In genomic region chr1:221458430-221459156, GRCh38 we compare ENCODE assay signal across 14 cellular contexts.
A peak's percentile ranks its signal among the peaks of the same experiment; 100 is the strongest.
DNase-seq lines count a peak whose midpoint lies in the region; ATAC-seq, FAIRE-seq and TF ChIP-seq lines count a peak whose summit lies in the region.
"Had no signal": no experiment of that assay in that cellular context is flagged by ENCODE, and none has a peak within 500 bp of the region (broad histone marks: within the 10 kb centered on the region; RNA-seq: fewer than 3 reads in every experiment).

No MANE protein-coding gene starts in this region.

- H3K4me1 Mint-ChIP-seq in astrocyte (ENCODE audit: low read depth, unreplicated experiment) (peaks cover 3% of the 10 kb centered on the region), T-helper 17 cell (no peaks in the 10 kb centered on the region)
- H3K4me1 Mint-ChIP-seq: activated CD4-positive, alpha-beta T cell treated with anti-CD3 and anti-CD28 coated beads, Interleukin-2, amount 10 ng/mL, durations not matched to agents 7 days and 5 days; activated naive CD8-positive, alpha-beta T cell treated with anti-CD3 and anti-CD28 coated beads, Interleukin-2, amount 10 ng/mL, durations not matched to agents 7 days and 5 days had no signal

- FAIRE-seq in astrocyte (lab: Jason Lieb, UNC) (no peak), small intestine (lab: Jason Lieb, UNC) (no peak)

- H3K27me3 Mint-ChIP-seq in astrocyte (ENCODE audit: low read depth, unreplicated experiment) (peaks cover 1% of the 10 kb centered on the region), T-helper 17 cell (peaks cover 6% of the 10 kb centered on the region)

- DNase-seq in Right ventricle myocardium superior = no peak
- no peak for DNase-seq in cardiac septum (ENCODE audit: low spot score)
- DNase-seq in astrocyte (ENCODE audit: low read depth) = peak; percentile 55
- peak; percentile 11 for DNase-seq in kidney tubule cell (ENCODE audit: low spot score)
- no peak for DNase-seq in small intestine
- DNase-seq in T-helper 17 cell = no peak
- DNase-seq: activated CD4-positive, alpha-beta T cell treated with anti-CD3 and anti-CD28 coated beads, Interleukin-2, amount 10 ng/mL, durations not matched to agents 7 days and 5 days; activated naive CD8-positive, alpha-beta T cell treated with anti-CD3 and anti-CD28 coated beads, Interleukin-2, amount 10 ng/mL, durations not matched to agents 7 days and 5 days; MM.1S; SHP77; stimulated activated CD4-positive, alpha-beta T cell treated with anti-CD3 and anti-CD28 coated beads, Interleukin-4, amount 100 ng/mL, for 1 hour had no signal

- H3K4me3 ChIP-seq in astrocyte (ENCODE audit: insufficient read depth, low read depth, low read length) (no peak overlapping the region), small intestine (ENCODE audit: low read depth in 1 of 2, low read length in 2 of 2) (no peak overlapping the region)
- H3K4me3 ChIP-seq: BLaER1 had no signal

- peak; percentile 96 for ATAC-seq in Right ventricle myocardium superior (ENCODE audit: poor library complexity)
- no peak for ATAC-seq in HG03045 (IDR thresholded peaks at IDR 0.05; ENCODE audit: unreplicated experiment)
- ATAC-seq in GM18868 (IDR thresholded peaks at IDR 0.05; ENCODE audit: unreplicated experiment) = no peak
- ATAC-seq in T-helper 17 cell = no peak

- H4K20me1 ChIP-seq in astrocyte (ENCODE audit: insufficient read depth, low read length) = no peaks in the 10 kb centered on the region
- H4K20me1 ChIP-seq: BLaER1 had no signal

- H3K27me3 ChIP-seq in astrocyte (ENCODE audit: insufficient read depth, low read length) (no peaks in the 10 kb centered on the region), small intestine (ENCODE audit: control insufficient read depth in 2 of 2, insufficient read depth in 2 of 2, low read length in 2 of 2) (no peaks in the 10 kb centered on the region)
- H3K27me3 ChIP-seq: BLaER1 had no signal

- H2AFZ ChIP-seq in astrocyte (ENCODE audit: low read depth, low read length) = no peak overlapping the region

- H3K4me2 ChIP-seq in astrocyte (ENCODE audit: low read length) = no peak overlapping the region
- H3K4me2 ChIP-seq: BLaER1 had no signal

- H3K79me2 ChIP-seq in astrocyte (ENCODE audit: insufficient read depth, low read length) = no peaks in the 10 kb centered on the region

- H3K4me1 ChIP-seq in astrocyte (ENCODE audit: insufficient read depth, low read length) (no peaks in the 10 kb centered on the region), small intestine (ENCODE audit: control insufficient read depth in 2 of 2, insufficient read depth in 1 of 2, low read depth in 1 of 2, low read length in 1 of 2) (no peaks in the 10 kb centered on the region)
- H3K4me1 ChIP-seq: BLaER1 had no signal

- H3K9ac ChIP-seq in astrocyte (ENCODE audit: low read length) = no peak overlapping the region
- H3K9ac ChIP-seq: BLaER1 had no signal

- no peaks in the 10 kb centered on the region for H3K9me3 ChIP-seq in astrocyte (ENCODE audit: insufficient read depth, low read depth, low read length)
- H3K9me3 ChIP-seq in small intestine (ENCODE audit: control insufficient read depth, low read depth) = no peaks in the 10 kb centered on the region
- no peaks in the 10 kb centered on the region for H3K9me3 ChIP-seq in T-helper 17 cell (ENCODE audit: control insufficient read depth, low read length, poor library complexity, severe bottlenecking)
- H3K9me3 ChIP-seq: BLaER1 had no signal

- H3K36me3 ChIP-seq in astrocyte (ENCODE audit: insufficient read depth, low read length) (no peaks in the 10 kb centered on the region), small intestine (ENCODE audit: control insufficient read depth in 2 of 2, insufficient read depth in 2 of 2, low read length in 2 of 2) (no peaks in the 10 kb centered on the region)
- H3K36me3 ChIP-seq: BLaER1 had no signal

- no peak overlapping the region for H3K27ac Mint-ChIP-seq in astrocyte (ENCODE audit: unreplicated experiment)
- no peak overlapping the region for H3K27ac Mint-ChIP-seq in T-helper 17 cell
- H3K27ac Mint-ChIP-seq: activated CD4-positive, alpha-beta T cell treated with anti-CD3 and anti-CD28 coated beads, Interleukin-2, amount 10 ng/mL, durations not matched to agents 7 days and 5 days; activated naive CD8-positive, alpha-beta T cell treated with anti-CD3 and anti-CD28 coated beads, Interleukin-2, amount 10 ng/mL, durations not matched to agents 7 days and 5 days had no signal

- TF ChIP-seq CTCF in astrocyte (IDR thresholded peaks at IDR 0.05; ENCODE audit: insufficient read depth, low read depth, low read length) = no peak

- H3K4me3 Mint-ChIP-seq in astrocyte (ENCODE audit: unreplicated experiment) (no peak overlapping the region), T-helper 17 cell (no peak overlapping the region)
- H3K4me3 Mint-ChIP-seq: activated CD4-positive, alpha-beta T cell treated with anti-CD3 and anti-CD28 coated beads, Interleukin-2, amount 10 ng/mL, durations not matched to agents 7 days and 5 days; activated naive CD8-positive, alpha-beta T cell treated with anti-CD3 and anti-CD28 coated beads, Interleukin-2, amount 10 ng/mL, durations not matched to agents 7 days and 5 days had no signal

- 44 to 62% (median 60%) methylated on average over 5 of the region's 5 CpGs for WGBS in small intestine, 3 donors

- H3K36me3 Mint-ChIP-seq in astrocyte (ENCODE audit: low read depth, unreplicated experiment) = no peaks in the 10 kb centered on the region
- H3K36me3 Mint-ChIP-seq in T-helper 17 cell (ENCODE audit: low read depth) = no peaks in the 10 kb centered on the region
- H3K36me3 Mint-ChIP-seq: activated naive CD8-positive, alpha-beta T cell treated with anti-CD3 and anti-CD28 coated beads, Interleukin-2, amount 10 ng/mL, durations not matched to agents 7 days and 5 days had no signal

- intact Hi-C loops in Right ventricle myocardium superior (cut with DNase I) = no loop called here
- intact Hi-C loops in cardiac septum (cut with DNase I) = no loop called here

- H3K9me3 Mint-ChIP-seq in astrocyte (ENCODE audit: unreplicated experiment) = no peaks in the 10 kb centered on the region
- H3K9me3 Mint-ChIP-seq: activated CD4-positive, alpha-beta T cell treated with anti-CD3 and anti-CD28 coated beads, Interleukin-2, amount 10 ng/mL, durations not matched to agents 7 days and 5 days; activated naive CD8-positive, alpha-beta T cell treated with anti-CD3 and anti-CD28 coated beads, Interleukin-2, amount 10 ng/mL, durations not matched to agents 7 days and 5 days had no signal

- no peak overlapping the region for H3K27ac ChIP-seq in astrocyte (ENCODE audit: low read depth, low read length)
- H3K27ac ChIP-seq in small intestine (ENCODE audit: low read depth in 1 of 2, low read length in 1 of 2) = no peak overlapping the region
- H3K27ac ChIP-seq: BLaER1 had no signal

Comparison
In these comparisons a context has a peak if more than half of its experiments do, and no peak if none do; other contexts are left out.
1. DNase-seq: peak in astrocyte (single experiment) and kidney tubule cell (single experiment); none in Right ventricle myocardium superior (single experiment), cardiac septum (single experiment), small intestine (single experiment) and T-helper 17 cell (0 of 3).